Comparison of ENCODE assay signal across 8 cellular contexts in the genomic region with DNA sequence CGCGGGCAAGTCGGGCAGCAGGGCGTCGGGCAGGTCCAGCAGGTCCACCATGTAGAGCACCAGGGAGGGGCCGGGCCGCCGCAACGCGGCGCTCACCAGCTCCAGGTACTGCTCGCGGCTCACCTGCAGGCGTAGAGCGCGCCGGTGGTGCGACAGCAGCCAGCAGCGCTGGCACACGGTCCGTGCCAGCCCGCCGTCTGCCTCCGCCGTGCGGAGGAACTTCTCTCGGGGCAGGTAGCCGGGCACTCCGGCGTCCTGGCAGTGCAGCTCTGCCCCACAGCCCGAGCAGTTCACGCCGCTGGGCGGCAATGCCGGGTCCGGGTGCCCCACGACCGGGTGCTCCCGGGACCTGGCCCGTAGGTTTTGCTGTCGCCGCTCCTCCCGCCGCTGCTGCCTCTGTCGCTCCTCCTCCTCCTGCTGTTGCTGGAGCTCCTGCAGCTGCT. TPM values are rescaled to one million over a fixed set of nuclear protein-coding genes. Genes with fewer than 3 reads are reported as not detected.
A peak's percentile ranks its signal among the peaks of the same experiment; 100 is the strongest.
DNase-seq lines count a peak whose midpoint lies in the region; ATAC-seq, FAIRE-seq and TF ChIP-seq lines count a peak whose summit lies in the region.

No MANE protein-coding gene starts in this region.

- H3K9ac ChIP-seq in HepG2 (ENCODE audit: insufficient read depth, low read depth, low read length) = peak overlapping the region; percentile 97

- peak overlapping the region; percentile 99 for H3K27ac Mint-ChIP-seq in T-helper 17 cell

- POLR2A ChIA-PET in BJ (lab: Charles Lee) (no interaction called here), HepG2 (lab: Yijun Ruan, JAX) (interaction anchor here (0.7 to 3.5 kb wide), 11 partner anchors 11 to 1431 kb away, joined by 3 to 49 read pairs (median 4); a partner anchor contains a TSS)

- H3K27ac ChIP-seq in HepG2 (ENCODE audit: extremely low read length, insufficient read depth, low read length) = peak overlapping the region; percentile 88

- TSS peak; percentile 44 for BruUV-seq in HepG2 (replicated peaks; lab: Mats Ljungman, UMichigan)

- peak overlapping the region; percentile 99 for H3K4me3 Mint-ChIP-seq in T-helper 17 cell

- H3K27me3 Mint-ChIP-seq in T-helper 17 cell = no peaks in the 10 kb centered on the region

- H3K4me2 ChIP-seq in HepG2 (ENCODE audit: low read depth, low read length) = peak overlapping the region; percentile 84

- no peak for TF ChIP-seq EP300 in HepG2 (IDR thresholded peaks at IDR 0.05; ENCODE audit: low read depth in 2 of 2, low read length in 2 of 2)
- TF ChIP-seq EP300 in HepG2 (CRISPR knock-in tag; IDR thresholded peaks at IDR 0.05; ENCODE audit: borderline replicate concordance) = no peak

- in situ Hi-C loops in HepG2 (cut with HindIII; ENCODE audit: extremely low pct_ligation_motif_present, low pct_unique_long_range_greater_than_20kb) = no loop called here

- FAIRE-seq in HepG2 (lab: Jason Lieb, UNC) = no peak

- TF ChIP-seq POLR2A in HepG2 (IDR thresholded peaks at IDR 0.05; ENCODE audit: insufficient read depth in 1 of 2, low read depth in 2 of 2, low read length in 2 of 2) = no peak

- TF ChIP-seq RAD21 in HepG2 (CRISPR knock-in tag; IDR thresholded peaks at IDR 0.05) = no peak

- H3K4me3 ChIP-seq in BJ (ENCODE audit: low read depth, low read length) (peak overlapping the region; percentile 86), cardiac fibroblast (replicated peaks in 1 of 2; ENCODE audit: low read depth in 2 of 2, low read length in 2 of 2) (peak overlapping the region; percentile 95 to 96), HepG2 (replicated peaks in 1 of 3; ENCODE audit: insufficient read depth in 1 of 3, low read depth in 2 of 3, low read length in 3 of 3) (peak overlapping the region; percentile 90 to 93 (median 92))

- H3K4me1 Mint-ChIP-seq in T-helper 17 cell = peaks cover 51% of the 10 kb centered on the region

- no peak overlapping the region for H2AFZ ChIP-seq in HepG2 (ENCODE audit: low read length)

- TF ChIP-seq CTCF in BJ (IDR thresholded peaks at IDR 0.05; ENCODE audit: insufficient read depth, low read depth, low read length) (peak; percentile 24), cardiac fibroblast (IDR thresholded peaks at IDR 0.05; ENCODE audit: low read depth, low read length) (no peak), HepG2 (CRISPR knock-in tag; IDR thresholded peaks at IDR 0.05) (peak; percentile 53)

- H3K36me3 ChIP-seq in BJ (ENCODE audit: control insufficient read depth, insufficient read depth, low read length) (peaks cover 6% of the 10 kb centered on the region), HepG2 (replicated peaks in 1 of 2; ENCODE audit: control insufficient read depth in 1 of 2, insufficient read depth in 2 of 2, low read length in 2 of 2) (peaks cover 14 to 24% of the 10 kb centered on the region in 2 experiments)

- no CpG with 5 or more reads among the region's 45 CpGs for WGBS in HepG2 (ENCODE audit: low lambda C conversion rate)

- no peaks in the 10 kb centered on the region for H3K9me3 ChIP-seq in T-helper 17 cell (ENCODE audit: control insufficient read depth, low read length, poor library complexity, severe bottlenecking)
- peaks cover 16% of the 10 kb centered on the region for H3K9me3 ChIP-seq in HepG2 (ENCODE audit: low read length)

- H3K79me2 ChIP-seq in HepG2 (ENCODE audit: insufficient read depth, low read length) = peaks cover 64% of the 10 kb centered on the region

- CTCF ChIA-PET in BJ (lab: Yijun Ruan, JAX) (interaction anchor here (1.6 to 2.4 kb wide), 2 partner anchors 14 to 187 kb away, joined by 7 to 11 read pairs; no protein-coding TSS in a partner anchor), HepG2 (lab: Yijun Ruan, JAX; ENCODE audit: low intra/inter-chr PET ratio, low total read pairs) (no interaction called here)

- ATAC-seq in GM19035 (IDR thresholded peaks at IDR 0.05; ENCODE audit: unreplicated experiment) (peak; percentile 33), HG03354 (IDR thresholded peaks at IDR 0.05; ENCODE audit: poor library complexity, severe bottlenecking, unreplicated experiment) (peak; percentile 35), T-helper 17 cell (peak; percentile 57), HepG2 (peak; percentile 85)

- H4K20me1 ChIP-seq in HepG2 (ENCODE audit: insufficient read depth, low read length) = peaks cover 26% of the 10 kb centered on the region

- peaks cover 36% of the 10 kb centered on the region for H3K4me1 ChIP-seq in HepG2 (ENCODE audit: insufficient read depth, low read length)

- intact Hi-C loops in HepG2 (cut with micrococcal nuclease; ENCODE audit: unreplicated experiment) = loop anchor here (2.0 to 5.0 kb wide), 3 partner anchors 16 to 540 kb away; a partner anchor contains a TSS

- DNase-seq in BJ (ENCODE audit: low read depth) = no peak
- peak; percentile 42 to 46 (median 45) for DNase-seq in T-helper 17 cell
- DNase-seq in cardiac fibroblast (ENCODE audit: low read depth in 2 of 2) = no peak
- peak; percentile 26 for DNase-seq in HepG2 (ENCODE audit: low spot score)
- DNase-seq in stimulated activated CD8-positive, alpha-beta memory T cell treated with anti-CD3 and anti-CD28 coated beads, Interleukin-12 subunit alpha, Interleukin-12 subunit beta, amount 100 ng/mL, for 1 hour (ENCODE audit: low read depth) = peak; percentile 15
- no peak for DNase-seq in NCI-H524 treated with DMSO at 0.1 percent for 48 hours (lab: John Stamatoyannopoulos, UW)

- peaks cover 8% of the 10 kb centered on the region for H3K36me3 Mint-ChIP-seq in T-helper 17 cell (ENCODE audit: low read depth)

- H3K27me3 ChIP-seq in BJ (ENCODE audit: control insufficient read depth, insufficient read depth, low read length) = no peaks in the 10 kb centered on the region
- no peaks in the 10 kb centered on the region; a peak in 1 of 5 replicates for H3K27me3 ChIP-seq in HepG2 (ENCODE audit: control insufficient read depth in 1 of 2, insufficient read depth in 2 of 2, low read length in 2 of 2)

RNA-seq across cellular contexts. Expression of a gene that starts 0.5 kb away (rescaled TPM):
- polyA plus RNA-seq in BJ (2011; rRNA removed) (15.5 and 15.9 TPM in 2 replicates), HepG2 (2011; rRNA removed) (16.8 and 19.0 TPM in 2 replicates)
- 6.9 and 7.4 TPM in 2 replicates for polyA minus RNA-seq in BJ (2011; rRNA and poly(A)+ RNA removed)
- total RNA-seq in T-helper 17 cell (10 to 100 TPM; 15.1 to 15.6 TPM), HepG2 (2016; rRNA removed; fragmentation: Illumina TruSeq; extraction: Trizol) (17.3 and 17.9 TPM in 2 replicates)
- 6.2 and 6.5 TPM in 2 replicates for total RNA-seq in HepG2 (2016; cell fraction: cytosol; rRNA removed; fragmentation: Illumina TruSeq; extraction: Trizol; ENCODE audit: low read depth)
- total RNA-seq in HepG2 (2016; cell fraction: insoluble cytoplasmic fraction; rRNA removed; fragmentation: Illumina TruSeq; extraction: Trizol) = 16.6 and 19.0 TPM in 2 replicates
- total RNA-seq in HepG2 (2016; cell fraction: membrane; rRNA removed; fragmentation: Illumina TruSeq; extraction: Trizol) = 15.0 and 16.7 TPM in 2 replicates
- total RNA-seq in HepG2 (2016; cell fraction: nucleus; rRNA removed; fragmentation: Illumina TruSeq; extraction: Trizol) = 10.8 and 13.0 TPM in 2 replicates
- 15.0 and 18.8 TPM in 2 replicates for polyA plus RNA-seq in HepG2 (2011; cell fraction: cytosol; rRNA removed)
- polyA plus RNA-seq in HepG2 (2011; cell fraction: nucleus; rRNA removed) = 10.9 and 13.5 TPM in 2 replicates
- polyA plus RNA-seq in HepG2 (2012) = 17.0 and 17.3 TPM in 2 replicates
- 5.1 and 5.7 TPM in 2 replicates for polyA plus RNA-seq in HepG2 (2016; cell fraction: cytosol; fragmentation: Illumina TruSeq; extraction: Trizol; ENCODE audit: low read depth)
- polyA plus RNA-seq in HepG2 (2016; cell fraction: insoluble cytoplasmic fraction; fragmentation: Illumina TruSeq; extraction: Trizol; ENCODE audit: low read depth) = 16.4 and 16.8 TPM in 2 replicates
- polyA plus RNA-seq in HepG2 (2016; cell fraction: membrane; fragmentation: Illumina TruSeq; extraction: Trizol; ENCODE audit: low read depth) = 10.3 and 12.9 TPM in 2 replicates
- polyA plus RNA-seq in HepG2 (2016; cell fraction: nucleus; fragmentation: Illumina TruSeq; extraction: Trizol; ENCODE audit: insufficient read depth, low read depth) = 12.3 and 12.6 TPM in 2 replicates
- polyA minus RNA-seq in HepG2 (2011; rRNA and poly(A)+ RNA removed; ENCODE audit: low replicate concordance) = 10.2 and 23.1 TPM in 2 replicates
- 13.4 and 16.5 TPM in 2 replicates for polyA minus RNA-seq in HepG2 (2011; cell fraction: cytosol; rRNA and poly(A)+ RNA removed)
- 8.9 and 10.9 TPM in 2 replicates for polyA minus RNA-seq in HepG2 (2011; cell fraction: nucleus; rRNA and poly(A)+ RNA removed)

RNA-seq across cellular contexts. Expression of a gene that starts 1.8 kb away (rescaled TPM):
- polyA plus RNA-seq in BJ (2011; rRNA removed) (44.6 and 85.0 TPM in 2 replicates), HepG2 (2011; rRNA removed) (58.8 and 70.6 TPM in 2 replicates)
- 35.6 and 41.3 TPM in 2 replicates for polyA minus RNA-seq in BJ (2011; rRNA and poly(A)+ RNA removed)
- total RNA-seq in T-helper 17 cell (10 to 100 TPM; 77.7 to 88.2 TPM), HepG2 (2016; rRNA removed; fragmentation: Illumina TruSeq; extraction: Trizol) (116 and 173 TPM in 2 replicates)
- 5.7 and 7.8 TPM in 2 replicates for total RNA-seq in HepG2 (2016; cell fraction: cytosol; rRNA removed; fragmentation: Illumina TruSeq; extraction: Trizol; ENCODE audit: low read depth)
- 121 and 171 TPM in 2 replicates for total RNA-seq in HepG2 (2016; cell fraction: insoluble cytoplasmic fraction; rRNA removed; fragmentation: Illumina TruSeq; extraction: Trizol)
- 17.6 and 18.4 TPM in 2 replicates for total RNA-seq in HepG2 (2016; cell fraction: membrane; rRNA removed; fragmentation: Illumina TruSeq; extraction: Trizol)
- total RNA-seq in HepG2 (2016; cell fraction: nucleus; rRNA removed; fragmentation: Illumina TruSeq; extraction: Trizol) = 86.8 and 93.4 TPM in 2 replicates
- 25.1 and 35.1 TPM in 2 replicates for polyA plus RNA-seq in HepG2 (2011; cell fraction: cytosol; rRNA removed)
- 72.0 and 99.9 TPM in 2 replicates for polyA plus RNA-seq in HepG2 (2011; cell fraction: nucleus; rRNA removed)
- polyA plus RNA-seq in HepG2 (2012) = 51.0 and 61.5 TPM in 2 replicates
- polyA plus RNA-seq in HepG2 (2016; cell fraction: cytosol; fragmentation: Illumina TruSeq; extraction: Trizol; ENCODE audit: low read depth) = 1.6 and 1.7 TPM in 2 replicates
- 102 and 112 TPM in 2 replicates for polyA plus RNA-seq in HepG2 (2016; cell fraction: insoluble cytoplasmic fraction; fragmentation: Illumina TruSeq; extraction: Trizol; ENCODE audit: low read depth)
- 4.2 and 5.0 TPM in 2 replicates for polyA plus RNA-seq in HepG2 (2016; cell fraction: membrane; fragmentation: Illumina TruSeq; extraction: Trizol; ENCODE audit: low read depth)
- 114 and 116 TPM in 2 replicates for polyA plus RNA-seq in HepG2 (2016; cell fraction: nucleus; fragmentation: Illumina TruSeq; extraction: Trizol; ENCODE audit: insufficient read depth, low read depth)
- 35.9 and 41.1 TPM in 2 replicates for polyA minus RNA-seq in HepG2 (2011; rRNA and poly(A)+ RNA removed; ENCODE audit: low replicate concordance)
- polyA minus RNA-seq in HepG2 (2011; cell fraction: cytosol; rRNA and poly(A)+ RNA removed) = 34.6 and 36.8 TPM in 2 replicates
- 84.8 and 90.8 TPM in 2 replicates for polyA minus RNA-seq in HepG2 (2011; cell fraction: nucleus; rRNA and poly(A)+ RNA removed)

Comparison
In these comparisons a context has a peak if more than half of its experiments do, and no peak if none do; other contexts are left out.
1. DNase-seq: peak in T-helper 17 cell (3 of 3), HepG2 (single experiment) and stimulated activated CD8-positive, alpha-beta memory T cell treated with anti-CD3 and anti-CD28 coated beads, Interleukin-12 subunit alpha, Interleukin-12 subunit beta, amount 100 ng/mL, for 1 hour (single experiment); none in BJ (single experiment), cardiac fibroblast (0 of 2) and NCI-H524 treated with DMSO at 0.1 percent for 48 hours (single experiment).
2. ATAC-seq: peak in every context shown above with its lines; median percentile 85 in HepG2; 57 in T-helper 17 cell; 35 in HG03354; 33 in GM19035.
3. Peak in every context shown above with its lines, with median percentiles within 50 percentile points of each other: H3K4me3 ChIP-seq.